32 cellular contexts compared by ENCODE assay signal in the genomic region with DNA sequence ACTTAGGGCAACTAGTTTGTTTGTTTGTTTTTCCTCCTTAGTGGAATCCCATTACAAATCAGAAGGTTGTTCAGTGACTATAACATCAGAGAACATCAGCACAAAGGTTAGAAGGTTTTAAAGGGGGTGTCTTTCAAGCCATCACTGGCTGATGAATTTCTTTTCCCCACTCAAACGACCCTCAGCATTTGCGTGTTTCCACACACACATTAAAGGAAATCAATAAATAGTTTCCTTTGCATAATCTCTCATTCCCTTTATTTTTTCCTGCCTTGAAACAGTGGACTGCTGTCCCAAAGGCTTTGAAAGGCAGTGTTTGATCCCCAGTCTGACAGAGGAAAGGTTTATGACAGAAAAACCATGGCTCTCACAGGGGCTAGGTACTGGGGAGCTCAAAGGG. TPM values are rescaled to one million over a fixed set of nuclear protein-coding genes. Genes with fewer than 3 reads are reported as not detected.
A peak's percentile ranks its signal among the peaks of the same experiment; 100 is the strongest.
DNase-seq lines count a peak whose midpoint lies in the region; ATAC-seq, FAIRE-seq and TF ChIP-seq lines count a peak whose summit lies in the region.
"Had no signal": no experiment of that assay in that cellular context is flagged by ENCODE, and none has a peak within 500 bp of the region (broad histone marks: within the 10 kb centered on the region; RNA-seq: fewer than 3 reads in every experiment).

No MANE protein-coding gene starts in this region.

- no peak for TF ChIP-seq RAD21 in K562 (CRISPR knock-in tag; conservative IDR thresholded peaks at IDR 0.05 in 1 of 2, IDR thresholded peaks at IDR 0.05 in 1 of 2)

- H3K4me2 ChIP-seq in BLaER1 treated with 17β-estradiol and CSF1 and Interleukin-3, amounts not matched to agents 10 nM and 100 nM, result peak overlapping the region in 8 of 11 experiments; percentile 3 to 89 (median 40); a peak in 12 of 22 replicates
- peak overlapping the region; percentile 91; the same call in 1 of the 2 replicates for H3K4me2 ChIP-seq in K562 (ENCODE audit: insufficient read depth, low read length)

- peaks cover 0 to 8% (median 0%) of the 10 kb centered on the region in 11 experiments; a peak in 4 of 22 replicates for H3K36me3 ChIP-seq in BLaER1 treated with 17β-estradiol and CSF1 and Interleukin-3, amounts not matched to agents 10 nM and 100 nM
- H3K36me3 ChIP-seq in K562 (ENCODE audit: control insufficient read depth, insufficient read depth, low read length), result no peaks in the 10 kb centered on the region; the same call in 2 of the 3 replicates
- H3K36me3 ChIP-seq: ascending aorta, right atrium auricular region, upper lobe of left lung had no signal

- H3K27ac Mint-ChIP-seq in nephron progenitor cell, result peak overlapping the region; percentile 51

- H2AFZ ChIP-seq in K562 (ENCODE audit: low read depth, low read length), result peak overlapping the region; percentile 97

- 46% methylated on average over 2 of the region's 2 CpGs for WGBS in K562 (ENCODE audit: insufficient coverage, low coverage, missing lambda C conversion rate)

- CTCF ChIA-PET in K562 (lab: Yijun Ruan, JAX; ENCODE audit: low intra/inter-chr PET ratio), result no interaction called here

- no peak overlapping the region for H3K4me3 Mint-ChIP-seq in nephron progenitor cell

- POLR2A ChIA-PET in K562 (lab: Yijun Ruan, JAX), result interaction anchor here (0.7 to 1.1 kb wide), 3 partner anchors 9 to 96 kb away, joined by 3 to 4 read pairs (median 4); a partner anchor contains a TSS

- no peaks in the 10 kb centered on the region for H3K27me3 ChIP-seq in BLaER1 treated with 17β-estradiol and CSF1 and Interleukin-3, amounts not matched to agents 10 nM and 100 nM
- H3K27me3 ChIP-seq in HL-60 (ENCODE audit: insufficient read depth, poor library complexity, severe bottlenecking), result no peaks in the 10 kb centered on the region
- no peaks in the 10 kb centered on the region for H3K27me3 ChIP-seq in K562 (ENCODE audit: control insufficient read depth in 2 of 2, insufficient read depth in 2 of 2, low read length in 2 of 2)
- H3K27me3 ChIP-seq: ascending aorta, right atrium auricular region, upper lobe of left lung had no signal

- peaks cover 8% of the 10 kb centered on the region for H3K36me3 Mint-ChIP-seq in nephron progenitor cell (ENCODE audit: low read depth)
- H3K36me3 Mint-ChIP-seq: memory B cell had no signal

- no peak overlapping the region for H3K9ac ChIP-seq in BLaER1 treated with 17β-estradiol and CSF1 and Interleukin-3, amounts not matched to agents 10 nM and 100 nM
- no peak overlapping the region; a peak in 1 of 4 replicates for H3K9ac ChIP-seq in K562 (ENCODE audit: insufficient read depth in 1 of 2, low read depth in 2 of 2, low read length in 2 of 2)

- H3K4me1 Mint-ChIP-seq in nephron progenitor cell, result peaks cover 44% of the 10 kb centered on the region

- TF ChIP-seq CTCF in HL-60 (IDR thresholded peaks at IDR 0.05; ENCODE audit: insufficient read depth, low read length) (no peak), K562 (IDR thresholded peaks at IDR 0.05 in 2 of 3, conservative IDR thresholded peaks at IDR 0.05 in 1 of 3; ENCODE audit: insufficient read depth in 2 of 3, low read depth in 1 of 3, low read length in 3 of 3) (no peak), nephron progenitor cell (IDR thresholded peaks at IDR 0.05) (no peak)

- peaks cover 38% of the 10 kb centered on the region for H3K79me2 ChIP-seq in K562 (ENCODE audit: control insufficient read depth, insufficient read depth, low read length)

- no peaks in the 10 kb centered on the region for H3K9me3 ChIP-seq in BLaER1 treated with 17β-estradiol and CSF1 and Interleukin-3, amounts not matched to agents 10 nM and 100 nM (replicated peaks in 1 of 11)
- no peaks in the 10 kb centered on the region for H3K9me3 ChIP-seq in K562 (replicated peaks; ENCODE audit: control insufficient read depth, insufficient read depth, low read depth, low read length)
- H3K9me3 ChIP-seq: ascending aorta, Caco-2, HAP-1, right atrium auricular region, upper lobe of left lung had no signal

- in situ Hi-C loops in K562 (cut with MboI), result no loop called here

- ATAC-seq in K562 (no peak), HG03159 (IDR thresholded peaks at IDR 0.05; ENCODE audit: unreplicated experiment) (no peak)
- ATAC-seq: effector memory CD8-positive, alpha-beta T cell; esophagus mucosa; left lobe of liver had no signal

- peaks cover 15% of the 10 kb centered on the region for H3K9me3 Mint-ChIP-seq in nephron progenitor cell
- H3K9me3 Mint-ChIP-seq: effector memory CD8-positive, alpha-beta T cell; memory B cell had no signal

- no peak overlapping the region for H3K4me3 ChIP-seq in BLaER1 treated with 17β-estradiol and CSF1 and Interleukin-3, amounts not matched to agents 10 nM and 100 nM
- H3K4me3 ChIP-seq in HL-60 (replicated peaks; ENCODE audit: insufficient read depth, low read length) (no peak overlapping the region), K562 (no peak overlapping the region)
- H3K4me3 ChIP-seq: ascending aorta, HAP-1, right atrium auricular region, upper lobe of left lung had no signal

- no peak overlapping the region for H3K27ac ChIP-seq in BLaER1 treated with 17β-estradiol and CSF1 and Interleukin-3, amounts not matched to agents 10 nM and 100 nM
- 0 out of 2 replicates have a peak overlapping the region, but pooled peaks have one; percentile 1 for H3K27ac ChIP-seq in HL-60 (replicated peaks)
- peak overlapping the region; percentile 31; the same call in 1 of the 3 replicates for H3K27ac ChIP-seq in K562 (ENCODE audit: extremely low read depth, low read depth, low read length)
- H3K27ac ChIP-seq: right atrium auricular region had no signal

- H3K4me1 ChIP-seq in BLaER1 treated with 17β-estradiol and CSF1 and Interleukin-3, amounts not matched to agents 10 nM and 100 nM, result peaks cover 31 to 43% (median 40%) of the 10 kb centered on the region in 10 experiments
- peaks cover 8 to 21% of the 10 kb centered on the region in 2 experiments; a peak in 4 of 5 replicates for H3K4me1 ChIP-seq in K562 (replicated peaks in 1 of 2; ENCODE audit: control insufficient read depth in 2 of 2, insufficient read depth in 2 of 2, low read length in 2 of 2)

- no peak for DNase-seq in HL-60 (ENCODE audit: low read depth in 1 of 2, low spot score in 1 of 2)
- no peak for DNase-seq in K562 (ENCODE audit: extremely low read depth in 1 of 4, low spot score in 3 of 4)
- DNase-seq in nephron progenitor cell, result no peak
- DNase-seq in NCI-H187 (lab: John Stamatoyannopoulos, UW), result no peak
- no peak for DNase-seq in OCI-M2 (lab: John Stamatoyannopoulos, UW; ENCODE audit: unreplicated experiment)
- DNase-seq in posterior vena cava (ENCODE audit: low spot score), result no peak
- DNase-seq: activated CD4-positive, alpha-beta T cell treated with anti-CD3 and anti-CD28 coated beads, Interleukin-2, amount 50 U/mL, for 4 hours; activated naive CD4-positive, alpha-beta T cell treated with anti-CD3 and anti-CD28 coated beads, Interleukin-2, amount 50 U/mL, for 16 hours; Caco-2; cortex of kidney; effector memory CD8-positive, alpha-beta T cell; foreskin melanocyte; GDM1; hippocampal formation; NCI-H1436 treated with DMSO at 0.1 percent for 48 hours; NCI-H446 treated with DMSO at 0.1 percent for 48 hours; OCI-M1; SHP77; stimulated activated CD4-positive, alpha-beta T cell treated with anti-CD3 and anti-CD28 coated beads, Interleukin-4, amount 100 ng/mL, for 1 hour; substantia nigra; T-helper 9 cell; upper lobe of left lung had no signal

- no TSS peak for BruUV-seq in K562 (replicated peaks; lab: Mats Ljungman, UMichigan)

- no peak for FAIRE-seq in K562 (lab: Jason Lieb, UNC)
- FAIRE-seq: GM19239 had no signal

- H3K9me1 ChIP-seq in K562 (ENCODE audit: control insufficient read depth, insufficient read depth, low read length), result no peaks in the 10 kb centered on the region

- intact Hi-C loops in K562 (cut with micrococcal nuclease), result loop anchor here (10.0 kb wide), 1 partner anchor 362 kb away; no protein-coding TSS in a partner anchor
- intact Hi-C loops in posterior vena cava (cut with DNase I), result no loop called here

- TF ChIP-seq POLR2A in K562 (conservative IDR thresholded peaks at IDR 0.05), result no peak

- peaks cover 7% of the 10 kb centered on the region for H3K27me3 Mint-ChIP-seq in nephron progenitor cell (ENCODE audit: low read depth, poor library complexity)
- H3K27me3 Mint-ChIP-seq: B cell; effector memory CD8-positive, alpha-beta T cell; memory B cell had no signal

- no peaks in the 10 kb centered on the region for H4K20me1 ChIP-seq in BLaER1 treated with 17β-estradiol and CSF1 and Interleukin-3, amounts not matched to agents 10 nM and 100 nM
- H4K20me1 ChIP-seq in K562 (replicated peaks; ENCODE audit: control insufficient read depth, insufficient read depth, low read length), result no peaks in the 10 kb centered on the region

- TF ChIP-seq EP300 in K562 (IDR thresholded peaks at IDR 0.05; ENCODE audit: low read length), result no peak

RNA-seq across cellular contexts. Expression of a gene that starts 2.0 kb away (rescaled TPM):
- 68.9 and 128 TPM in 2 replicates for total RNA-seq in K562 (2011; cell fraction: chromatin; rRNA removed; ENCODE audit: low replicate concordance)
- total RNA-seq in K562 (2011; cell fraction: nucleolus; rRNA removed), result 62.8 and 67.5 TPM in 2 replicates
- total RNA-seq in K562 (2011; cell fraction: nucleoplasm; rRNA removed), result 85.6 and 98.8 TPM in 2 replicates
- total RNA-seq in K562 (2014; rRNA removed), result 30.5 and 33.7 TPM in 2 replicates
- 45.9 and 52.1 TPM in 2 replicates for total RNA-seq in K562 (2014; rRNA removed; fragmentation: Illumina TruSeq; extraction: Trizol)
- 42.8 and 43.6 TPM in 2 replicates for total RNA-seq in K562 (2015; rRNA removed; fragmentation: Illumina TruSeq; extraction: Trizol)
- 46.5 and 47.7 TPM in 2 replicates for total RNA-seq in K562 (2021)
- polyA plus RNA-seq in K562 (2011; rRNA removed), result 66.3 and 92.4 TPM in 2 replicates
- 72.2 and 79.6 TPM in 2 replicates for polyA plus RNA-seq in K562 (2011; cell fraction: cytosol; rRNA removed)
- 40.5 and 51.5 TPM in 2 replicates for polyA plus RNA-seq in K562 (2011; cell fraction: nucleus; rRNA removed)
- 33.6 and 40.2 TPM in 2 replicates for polyA plus RNA-seq in K562 (2012)
- 52.6 and 58.1 TPM in 2 replicates for polyA plus RNA-seq in K562 (2014; fragmentation: Illumina TruSeq; extraction: Trizol)
- 10 to 100 TPM; 40.6 to 64.0 TPM for polyA plus RNA-seq in K562 (2014; fragmentation: Nextera tagmentation; extraction: Ambion mirVana)
- polyA plus RNA-seq in K562 (2014; rRNA removed), result 48.8 and 54.0 TPM in 2 replicates
- polyA minus RNA-seq in K562 (2011; rRNA and poly(A)+ RNA removed), result 86.8 and 106 TPM in 2 replicates
- 34.7 and 41.7 TPM in 2 replicates for polyA minus RNA-seq in K562 (2011; cell fraction: cytosol; rRNA and poly(A)+ RNA removed)
- polyA minus RNA-seq in K562 (2011; cell fraction: nucleus; rRNA and poly(A)+ RNA removed), result 47.1 and 62.5 TPM in 2 replicates
- total RNA-seq in posterior vena cava, result 10 to 100 TPM; 19.8 to 23.3 TPM

RNA-seq across cellular contexts. Expression of a gene that starts 8.8 kb away (rescaled TPM):
- 13.1 and 19.5 TPM in 2 replicates for total RNA-seq in K562 (2011; cell fraction: chromatin; rRNA removed; ENCODE audit: low replicate concordance)
- total RNA-seq in K562 (2011; cell fraction: nucleolus; rRNA removed), result 7.8 and 8.6 TPM in 2 replicates
- total RNA-seq in K562 (2011; cell fraction: nucleoplasm; rRNA removed), result 13.6 and 24.7 TPM in 2 replicates
- total RNA-seq in K562 (2014; rRNA removed) (4.9 and 5.5 TPM in 2 replicates), K562 (2014; rRNA removed; fragmentation: Illumina TruSeq; extraction: Trizol) (6.5 and 7.1 TPM in 2 replicates), K562 (2015; rRNA removed; fragmentation: Illumina TruSeq; extraction: Trizol) (4.9 and 5.5 TPM in 2 replicates), K562 (2021) (6.7 and 8.2 TPM in 2 replicates), posterior vena cava (10 to 100 TPM in 1 of 2 donors, 1 to 10 TPM in 1; 6.3 to 14.5 TPM)
- polyA plus RNA-seq in K562 (2011; rRNA removed) (4.4 and 8.2 TPM in 2 replicates), K562 (2014; fragmentation: Illumina TruSeq; extraction: Trizol) (6.8 and 7.1 TPM in 2 replicates), K562 (2014; fragmentation: Nextera tagmentation; extraction: Ambion mirVana) (1 to 10 TPM; 3.1 to 3.2 TPM), K562 (2014; rRNA removed) (3.1 and 5.9 TPM in 2 replicates)
- polyA plus RNA-seq in K562 (2011; cell fraction: cytosol; rRNA removed), result 3.6 and 8.5 TPM in 2 replicates
- polyA plus RNA-seq in K562 (2011; cell fraction: nucleus; rRNA removed), result 5.7 and 6.4 TPM in 2 replicates
- 5.6 and 11.8 TPM in 2 replicates for polyA plus RNA-seq in K562 (2012)
- 6.9 and 10.9 TPM in 2 replicates for polyA minus RNA-seq in K562 (2011; rRNA and poly(A)+ RNA removed)
- polyA minus RNA-seq in K562 (2011; cell fraction: cytosol; rRNA and poly(A)+ RNA removed), result 5.2 and 9.8 TPM in 2 replicates
- polyA minus RNA-seq in K562 (2011; cell fraction: nucleus; rRNA and poly(A)+ RNA removed), result 3.2 and 8.0 TPM in 2 replicates

Comparison
In these comparisons a context has a peak if more than half of its experiments do, and no peak if none do; other contexts are left out.
1. H3K27ac ChIP-seq: peak in HL-60 (single experiment) and K562 (single experiment); none in BLaER1 treated with 17β-estradiol and CSF1 and Interleukin-3, amounts not matched to agents 10 nM and 100 nM (0 of 11).